In genomic region chr17:2935622-2936021, GRCh38 we compare ENCODE assay signal across 30 cellular contexts.
"Had no signal": no experiment of that assay in that cellular context is flagged by ENCODE, and none has a peak within 500 bp of the region (broad histone marks: within the 10 kb centered on the region; RNA-seq: fewer than 3 reads in every experiment).

No MANE protein-coding gene starts in this region.

- H3K4me1 ChIP-seq: breast epithelium, esophagus squamous epithelium, upper lobe of right lung had no signal

- ATAC-seq: activated CD8-positive, alpha-beta T cell treated with anti-CD3 and anti-CD28 coated beads for 36 hours; activated naive CD8-positive, alpha-beta T cell treated with anti-CD3 and anti-CD28 coated beads, Interleukin-2, amount 50 U/mL, for 24 hours; activated T-cell treated with anti-CD3 and anti-CD28 coated beads, Interleukin-2, amount 50 U/mL, for 4 hours; activated T-helper 17 cell treated with anti-CD3 and anti-CD28 coated beads, Interleukin-2, amount 50 U/mL, for 72 hours; naive thymus-derived CD4-positive, alpha-beta T cell; right cardiac atrium; T-helper 17 cell; upper lobe of right lung; WTC11 had no signal

- H3K27ac ChIP-seq: breast epithelium, epithelial cell of prostate, esophagus squamous epithelium, neural progenitor cell, suprapubic skin, tibial artery, upper lobe of right lung had no signal

- H3K4me3 Mint-ChIP-seq: activated CD4-positive, alpha-beta T cell treated with anti-CD3 and anti-CD28 coated beads, Interleukin-2, amount 10 ng/mL, durations not matched to agents 7 days and 5 days; activated CD8-positive, alpha-beta T cell treated with anti-CD3 and anti-CD28 coated beads for 36 hours; activated naive CD8-positive, alpha-beta T cell treated with anti-CD3 and anti-CD28 coated beads, Interleukin-2, amount 50 U/mL, for 24 hours; activated T-cell treated with anti-CD3 and anti-CD28 coated beads, Interleukin-2, amount 50 U/mL, for 4 hours; activated T-helper 17 cell treated with anti-CD3 and anti-CD28 coated beads, Interleukin-2, amount 50 U/mL, for 72 hours; memory B cell; neural progenitor cell; WTC11 had no signal

- H3K9ac ChIP-seq: neural progenitor cell had no signal

- H3K4me3 ChIP-seq: breast epithelium, esophagus squamous epithelium, neural progenitor cell, suprapubic skin, tibial artery, upper lobe of right lung had no signal

- H3K27me3 ChIP-seq: breast epithelium, neural progenitor cell, suprapubic skin, tibial artery, upper lobe of right lung had no signal

- H2AFZ ChIP-seq: neural progenitor cell had no signal

- H3K36me3 ChIP-seq: breast epithelium, esophagus squamous epithelium, neural progenitor cell, suprapubic skin, tibial artery, upper lobe of right lung had no signal

- H3K27me3 Mint-ChIP-seq: activated CD4-positive, alpha-beta T cell treated with anti-CD3 and anti-CD28 coated beads, Interleukin-2, amount 10 ng/mL, durations not matched to agents 7 days and 5 days; activated CD8-positive, alpha-beta T cell treated with anti-CD3 and anti-CD28 coated beads for 36 hours; activated naive CD8-positive, alpha-beta T cell treated with anti-CD3 and anti-CD28 coated beads, Interleukin-2, amount 50 U/mL, for 24 hours; activated T-helper 17 cell treated with anti-CD3 and anti-CD28 coated beads, Interleukin-2, amount 50 U/mL, for 72 hours; naive thymus-derived CD4-positive, alpha-beta T cell; T-helper 17 cell had no signal

- H3K9me3 ChIP-seq: breast epithelium, esophagus squamous epithelium, suprapubic skin, tibial artery, upper lobe of right lung had no signal

- H3K9me3 Mint-ChIP-seq: activated CD4-positive, alpha-beta T cell treated with anti-CD3 and anti-CD28 coated beads, Interleukin-2, amount 10 ng/mL, durations not matched to agents 7 days and 5 days; activated CD8-positive, alpha-beta T cell treated with anti-CD3 and anti-CD28 coated beads for 36 hours; activated naive CD8-positive, alpha-beta T cell treated with anti-CD3 and anti-CD28 coated beads, Interleukin-2, amount 50 U/mL, for 24 hours; activated T-cell treated with anti-CD3 and anti-CD28 coated beads, Interleukin-2, amount 50 U/mL, for 4 hours; activated T-helper 17 cell treated with anti-CD3 and anti-CD28 coated beads, Interleukin-2, amount 50 U/mL, for 72 hours; memory B cell; naive thymus-derived CD4-positive, alpha-beta T cell; neural progenitor cell; WTC11 had no signal

- H3K4me2 ChIP-seq: neural progenitor cell had no signal

- DNase-seq: activated CD4-positive, alpha-beta T cell treated with anti-CD3 and anti-CD28 coated beads for 1 hour; activated CD4-positive, alpha-beta T cell treated with anti-CD3 and anti-CD28 coated beads, Interleukin-2, amount 10 ng/mL, durations not matched to agents 7 days and 5 days; activated CD8-positive, alpha-beta T cell treated with anti-CD3 and anti-CD28 coated beads for 36 hours; activated gamma-delta T cell treated with Interleukin-2 at 50 U/mL for 16 hours; activated naive CD4-positive, alpha-beta T cell treated with anti-CD3 and anti-CD28 coated beads, Interleukin-2, amount 50 U/mL, for 16 hours; activated naive CD8-positive, alpha-beta T cell treated with anti-CD3 and anti-CD28 coated beads, Interleukin-2, amount 50 U/mL, for 24 hours; activated T-cell treated with anti-CD3 and anti-CD28 coated beads, Interleukin-2, amount 50 U/mL, for 4 hours; amygdala; central memory CD4-positive, alpha-beta T cell; dermis blood vessel endothelial cell; effector CD8-positive, alpha-beta T cell; esophagus squamous epithelium; midbrain; naive thymus-derived CD4-positive, alpha-beta T cell; occipital lobe; stimulated activated CD4-positive, alpha-beta T cell treated with anti-CD3 and anti-CD28 coated beads, Interleukin-15, amount 100 ng/mL, for 24 hours; stimulated activated CD4-positive, alpha-beta T cell treated with anti-CD3 and anti-CD28 coated beads, Interleukin-2, amount 100 ng/mL, for 24 hours; stimulated activated naive CD4-positive, alpha-beta T cell; T-helper 17 cell; T1000; tibial artery; upper lobe of right lung had no signal

- H3K27ac Mint-ChIP-seq: activated CD4-positive, alpha-beta T cell treated with anti-CD3 and anti-CD28 coated beads, Interleukin-2, amount 10 ng/mL, durations not matched to agents 7 days and 5 days; activated CD8-positive, alpha-beta T cell treated with anti-CD3 and anti-CD28 coated beads for 36 hours; activated naive CD8-positive, alpha-beta T cell treated with anti-CD3 and anti-CD28 coated beads, Interleukin-2, amount 50 U/mL, for 24 hours; memory B cell; neural progenitor cell had no signal
